11 cellular contexts compared by ENCODE assay signal in the genomic region with DNA sequence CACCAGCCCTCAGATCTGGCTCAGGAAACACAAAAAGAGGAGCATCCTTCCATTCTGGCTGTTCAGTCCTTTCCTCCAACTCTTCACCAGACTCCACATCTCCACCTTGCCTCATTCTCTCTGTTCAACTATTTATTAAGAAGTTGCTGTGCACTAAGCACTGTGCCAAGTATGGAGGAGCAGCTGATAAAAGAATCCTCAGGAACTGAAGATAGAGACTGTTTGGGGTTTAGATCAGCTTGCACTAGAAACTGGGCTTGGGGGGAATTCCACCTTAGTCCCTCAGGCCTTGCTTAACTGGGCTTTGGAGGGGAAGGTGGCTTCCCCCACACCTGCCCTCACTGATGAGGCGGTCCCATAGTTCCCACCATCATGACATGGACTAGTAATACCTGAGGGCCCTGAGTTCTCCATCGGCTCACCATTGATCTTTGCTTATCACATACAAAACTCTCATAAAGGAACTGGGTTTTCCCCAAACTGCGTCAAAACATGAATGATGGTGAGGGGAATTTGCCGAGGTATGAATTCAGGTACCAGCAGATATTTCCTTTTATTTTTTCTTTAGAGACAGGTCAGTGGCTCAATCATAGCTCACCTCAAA. TPM values are rescaled to one million over a fixed set of nuclear protein-coding genes. Genes with fewer than 3 reads are reported as not detected.
DNase-seq lines count a peak whose midpoint lies in the region; ATAC-seq, FAIRE-seq and TF ChIP-seq lines count a peak whose summit lies in the region.
"Had no signal": no experiment of that assay in that cellular context is flagged by ENCODE, and none has a peak within 500 bp of the region (broad histone marks: within the 10 kb centered on the region; RNA-seq: fewer than 3 reads in every experiment).

No MANE protein-coding gene starts in this region.

- TF ChIP-seq POLR2A in GM12892 (IDR thresholded peaks at IDR 0.05; ENCODE audit: low read depth, low read length) (no peak), thyroid gland (IDR thresholded peaks at IDR 0.05) (no peak)

- H3K4me3 Mint-ChIP-seq in activated CD4-positive, alpha-beta memory T cell treated with anti-CD3 and anti-CD28 coated beads, Interleukin-2, amount 10 ng/mL, durations not matched to agents 7 days and 5 days: no peak overlapping the region

- H3K36me3 Mint-ChIP-seq in activated CD4-positive, alpha-beta memory T cell treated with anti-CD3 and anti-CD28 coated beads, Interleukin-2, amount 10 ng/mL, durations not matched to agents 7 days and 5 days (ENCODE audit: low read depth): peaks cover 20% of the 10 kb centered on the region

- H3K4me1 ChIP-seq in thyroid gland: no peaks in the 10 kb centered on the region
- H3K4me1 ChIP-seq: Peyer's patch had no signal

- POLR2A ChIA-PET in activated CD4-positive, alpha-beta memory T cell treated with anti-CD3 and anti-CD28 coated beads, Interleukin-2, amount 10 ng/mL, durations not matched to agents 7 days and 5 days (lab: Charles Lee): interaction anchor here (2.1 kb wide), 1 partner anchor 34 kb away, joined by 6 read pairs; no protein-coding TSS in a partner anchor

- WGBS in thyroid gland, 2 donors: 95 to 98% methylated on average over 4 of the region's 4 CpGs

- H3K27ac Mint-ChIP-seq in activated CD4-positive, alpha-beta memory T cell treated with anti-CD3 and anti-CD28 coated beads, Interleukin-2, amount 10 ng/mL, durations not matched to agents 7 days and 5 days: peak overlapping the region; percentile 60

- H3K27ac ChIP-seq in thyroid gland: no peak overlapping the region
- H3K27ac ChIP-seq: Peyer's patch had no signal

- intact Hi-C loops in thyroid gland (cut with DNase I): no loop called here

- ATAC-seq in GM19372 (IDR thresholded peaks at IDR 0.05; ENCODE audit: low read depth, unreplicated experiment) (peak; percentile 60), HG02981 (IDR thresholded peaks at IDR 0.05; ENCODE audit: unreplicated experiment) (peak; percentile 60)

- no peaks in the 10 kb centered on the region for H3K36me3 ChIP-seq in thyroid gland
- H3K36me3 ChIP-seq: Peyer's patch had no signal

- no peaks in the 10 kb centered on the region for H3K9me3 ChIP-seq in thyroid gland
- H3K9me3 ChIP-seq: Peyer's patch had no signal

- TF ChIP-seq CTCF in thyroid gland (IDR thresholded peaks at IDR 0.05): no peak

- no peak for DNase-seq in GM12892 (ENCODE audit: insufficient read length)
- DNase-seq in activated CD4-positive, alpha-beta memory T cell treated with anti-CD3 and anti-CD28 coated beads, Interleukin-2, amount 10 ng/mL, durations not matched to agents 7 days and 5 days: no peak
- DNase-seq in DMS53 (lab: John Stamatoyannopoulos, UW): no peak
- no peak for DNase-seq in thyroid gland
- DNase-seq in CD1c-positive myeloid dendritic cell (ENCODE audit: extremely low spot score): no peak
- no peak for DNase-seq in ureter (ENCODE audit: low spot score)
- DNase-seq: Peyer's patch had no signal

- no peaks in the 10 kb centered on the region for H3K27me3 ChIP-seq in thyroid gland
- H3K27me3 ChIP-seq: Peyer's patch had no signal

- peaks cover 83% of the 10 kb centered on the region for H3K4me1 Mint-ChIP-seq in activated CD4-positive, alpha-beta memory T cell treated with anti-CD3 and anti-CD28 coated beads, Interleukin-2, amount 10 ng/mL, durations not matched to agents 7 days and 5 days

- peak; percentile 96 for FAIRE-seq in GM12892 (lab: Jason Lieb, UNC)
- FAIRE-seq: endometrium had no signal

- CTCF ChIA-PET in activated CD4-positive, alpha-beta memory T cell treated with anti-CD3 and anti-CD28 coated beads, Interleukin-2, amount 10 ng/mL, durations not matched to agents 7 days and 5 days (lab: Charles Lee): interaction anchor here (1.1 to 1.9 kb wide), 2 partner anchors 36 to 37 kb away, joined by 4 read pairs; no protein-coding TSS in a partner anchor

- no peaks in the 10 kb centered on the region for H3K27me3 Mint-ChIP-seq in activated CD4-positive, alpha-beta memory T cell treated with anti-CD3 and anti-CD28 coated beads, Interleukin-2, amount 10 ng/mL, durations not matched to agents 7 days and 5 days

- H3K9me3 Mint-ChIP-seq in activated CD4-positive, alpha-beta memory T cell treated with anti-CD3 and anti-CD28 coated beads, Interleukin-2, amount 10 ng/mL, durations not matched to agents 7 days and 5 days: no peaks in the 10 kb centered on the region

- H3K4me3 ChIP-seq in thyroid gland (replicated peaks in 1 of 3): no peak overlapping the region
- H3K4me3 ChIP-seq: Peyer's patch had no signal

RNA-seq across cellular contexts. Expression of a gene that starts 1.7 kb away (rescaled TPM):
- polyA plus RNA-seq in GM12892 (2012; ENCODE audit: missing spikeins): 9.3 TPM
- total RNA-seq in activated CD4-positive, alpha-beta memory T cell treated with anti-CD3 and anti-CD28 coated beads, Interleukin-2, amount 10 ng/mL, durations not matched to agents 7 days and 5 days: 1 to 10 TPM; 7.6 to 7.9 TPM
- not detected for total RNA-seq in thyroid gland
- total RNA-seq in ureter: not detected
- total RNA-seq: Peyer's patch, pulmonary artery endothelial cell had no signal

RNA-seq across cellular contexts. Expression of a gene that starts 48.0 kb away (rescaled TPM):
- 0.11 TPM for polyA plus RNA-seq in GM12892 (2012; ENCODE audit: missing spikeins)
- total RNA-seq in activated CD4-positive, alpha-beta memory T cell treated with anti-CD3 and anti-CD28 coated beads, Interleukin-2, amount 10 ng/mL, durations not matched to agents 7 days and 5 days: 1 to 10 TPM; 5.5 to 6.2 TPM
- 1 to 10 TPM in 2 of 4 donors, under 1 TPM in 1, not detected in 1; 0.27 to 1.9 (median 1.1) TPM for total RNA-seq in thyroid gland
- total RNA-seq in ureter: 1.5 TPM
- total RNA-seq: Peyer's patch, pulmonary artery endothelial cell had no signal

RNA-seq across cellular contexts. Expression of a gene that starts 55.3 kb away (rescaled TPM):
- 19.1 TPM for polyA plus RNA-seq in GM12892 (2012; ENCODE audit: missing spikeins)
- 10 to 100 TPM; 34.2 to 35.8 TPM for total RNA-seq in activated CD4-positive, alpha-beta memory T cell treated with anti-CD3 and anti-CD28 coated beads, Interleukin-2, amount 10 ng/mL, durations not matched to agents 7 days and 5 days
- total RNA-seq in thyroid gland (10 to 100 TPM; 45.6 to 71.6 (median 54.9) TPM), ureter (36.0 TPM)
